Comparison of ENCODE assay signal across 1 cellular context in the genomic region with DNA sequence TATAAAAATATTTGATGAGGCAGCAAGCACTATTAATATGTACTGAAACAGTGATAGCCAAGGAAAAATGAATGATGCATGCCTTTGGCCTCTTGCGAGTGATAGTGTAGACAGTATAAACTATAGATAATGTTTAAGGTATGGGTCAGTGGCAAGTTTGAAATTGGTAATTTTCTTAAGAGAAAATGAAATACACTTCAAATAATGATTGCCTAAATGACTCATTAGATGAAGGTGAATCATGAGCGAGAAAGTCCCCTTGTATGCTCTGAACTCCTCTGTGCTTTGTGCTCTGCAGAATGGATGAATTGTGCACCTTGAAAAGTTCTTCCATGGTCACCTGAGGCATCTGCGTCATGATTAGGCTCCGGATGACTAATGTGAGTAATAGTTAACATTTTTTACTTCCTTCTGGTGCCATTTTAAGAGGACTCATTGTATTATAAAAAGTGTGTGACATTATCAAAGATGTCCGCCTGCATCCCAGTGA.
TF ChIP-seq lines count a peak whose summit lies in the region.

No MANE protein-coding gene starts in this region.

TF ChIP-seq in HCT116, 20 proteins besides CTCF, POLR2A, EP300 and RAD21 (continued from another document):
- TF ChIP-seq, protein P1, sequence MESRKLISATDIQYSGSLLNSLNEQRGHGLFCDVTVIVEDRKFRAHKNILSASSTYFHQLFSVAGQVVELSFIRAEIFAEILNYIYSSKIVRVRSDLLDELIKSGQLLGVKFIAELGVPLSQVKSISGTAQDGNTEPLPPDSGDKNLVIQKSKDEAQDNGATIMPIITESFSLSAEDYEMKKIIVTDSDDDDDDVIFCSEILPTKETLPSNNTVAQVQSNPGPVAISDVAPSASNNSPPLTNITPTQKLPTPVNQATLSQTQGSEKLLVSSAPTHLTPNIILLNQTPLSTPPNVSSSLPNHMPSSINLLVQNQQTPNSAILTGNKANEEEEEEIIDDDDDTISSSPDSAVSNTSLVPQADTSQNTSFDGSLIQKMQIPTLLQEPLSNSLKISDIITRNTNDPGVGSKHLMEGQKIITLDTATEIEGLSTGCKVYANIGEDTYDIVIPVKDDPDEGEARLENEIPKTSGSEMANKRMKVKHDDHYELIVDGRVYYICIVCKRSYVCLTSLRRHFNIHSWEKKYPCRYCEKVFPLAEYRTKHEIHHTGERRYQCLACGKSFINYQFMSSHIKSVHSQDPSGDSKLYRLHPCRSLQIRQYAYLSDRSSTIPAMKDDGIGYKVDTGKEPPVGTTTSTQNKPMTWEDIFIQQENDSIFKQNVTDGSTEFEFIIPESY (IDR thresholded peaks at IDR 0.05; ENCODE audit: extremely low read depth, insufficient replicate concordance, low read length) = no peak
- TF ChIP-seq, protein P2, sequence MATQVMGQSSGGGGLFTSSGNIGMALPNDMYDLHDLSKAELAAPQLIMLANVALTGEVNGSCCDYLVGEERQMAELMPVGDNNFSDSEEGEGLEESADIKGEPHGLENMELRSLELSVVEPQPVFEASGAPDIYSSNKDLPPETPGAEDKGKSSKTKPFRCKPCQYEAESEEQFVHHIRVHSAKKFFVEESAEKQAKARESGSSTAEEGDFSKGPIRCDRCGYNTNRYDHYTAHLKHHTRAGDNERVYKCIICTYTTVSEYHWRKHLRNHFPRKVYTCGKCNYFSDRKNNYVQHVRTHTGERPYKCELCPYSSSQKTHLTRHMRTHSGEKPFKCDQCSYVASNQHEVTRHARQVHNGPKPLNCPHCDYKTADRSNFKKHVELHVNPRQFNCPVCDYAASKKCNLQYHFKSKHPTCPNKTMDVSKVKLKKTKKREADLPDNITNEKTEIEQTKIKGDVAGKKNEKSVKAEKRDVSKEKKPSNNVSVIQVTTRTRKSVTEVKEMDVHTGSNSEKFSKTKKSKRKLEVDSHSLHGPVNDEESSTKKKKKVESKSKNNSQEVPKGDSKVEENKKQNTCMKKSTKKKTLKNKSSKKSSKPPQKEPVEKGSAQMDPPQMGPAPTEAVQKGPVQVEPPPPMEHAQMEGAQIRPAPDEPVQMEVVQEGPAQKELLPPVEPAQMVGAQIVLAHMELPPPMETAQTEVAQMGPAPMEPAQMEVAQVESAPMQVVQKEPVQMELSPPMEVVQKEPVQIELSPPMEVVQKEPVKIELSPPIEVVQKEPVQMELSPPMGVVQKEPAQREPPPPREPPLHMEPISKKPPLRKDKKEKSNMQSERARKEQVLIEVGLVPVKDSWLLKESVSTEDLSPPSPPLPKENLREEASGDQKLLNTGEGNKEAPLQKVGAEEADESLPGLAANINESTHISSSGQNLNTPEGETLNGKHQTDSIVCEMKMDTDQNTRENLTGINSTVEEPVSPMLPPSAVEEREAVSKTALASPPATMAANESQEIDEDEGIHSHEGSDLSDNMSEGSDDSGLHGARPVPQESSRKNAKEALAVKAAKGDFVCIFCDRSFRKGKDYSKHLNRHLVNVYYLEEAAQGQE (IDR thresholded peaks at IDR 0.05; ENCODE audit: low read depth) = no peak
- TF ChIP-seq CBX3 (IDR thresholded peaks at IDR 0.05; ENCODE audit: low read depth) (peak; percentile 67), FOSL1 (IDR thresholded peaks at IDR 0.05; ENCODE audit: low read depth) (peak; percentile 90), SIN3A (IDR thresholded peaks at IDR 0.05; ENCODE audit: low read depth) (no peak; the same call in 1 of the 2 replicates), ELF1 (IDR thresholded peaks at IDR 0.05; ENCODE audit: borderline replicate concordance, low read depth) (no peak), YY1 (IDR thresholded peaks at IDR 0.05; ENCODE audit: extremely low read depth, insufficient replicate concordance, low read depth, low read length) (peak; percentile 87)
